In the genomic region with DNA sequence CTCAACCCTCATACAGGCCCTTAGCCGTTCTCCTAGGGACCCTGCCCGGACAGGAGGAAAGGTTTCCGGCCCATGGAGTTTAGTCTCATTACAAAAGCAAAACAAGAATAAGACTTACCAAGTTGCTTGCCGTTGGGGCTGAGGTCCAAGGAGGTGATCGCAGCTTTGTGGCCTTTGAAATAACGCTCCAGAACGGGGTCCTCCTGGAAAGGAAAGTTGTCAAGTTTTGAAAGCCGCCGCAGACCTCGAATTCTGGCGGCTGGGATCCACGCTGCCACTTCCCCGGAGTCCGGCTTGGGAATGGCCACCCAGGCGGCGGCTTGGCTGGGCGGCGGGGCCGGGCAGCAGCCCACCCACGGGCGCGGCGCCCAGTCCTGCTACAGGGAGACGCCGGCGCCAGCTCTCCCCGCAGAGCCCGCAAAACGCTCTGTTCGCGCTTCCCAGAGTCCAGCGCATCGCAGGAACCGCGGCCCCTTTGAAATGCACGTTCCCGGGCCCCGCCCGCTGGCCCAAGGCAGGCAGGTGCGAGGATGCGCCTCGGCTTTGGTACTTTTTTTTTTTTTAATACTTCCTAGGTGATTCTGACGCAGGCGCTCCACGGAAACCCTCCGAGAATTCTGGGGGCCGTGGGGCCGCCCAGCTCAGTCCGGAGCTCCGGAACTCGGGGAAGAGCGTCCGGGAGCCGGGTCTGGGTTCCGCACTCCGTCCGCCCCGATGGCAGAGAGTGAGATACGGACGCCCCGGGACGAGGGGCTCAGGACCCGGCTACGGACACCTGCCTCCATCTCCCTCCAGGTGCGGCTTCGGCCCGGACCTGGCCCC, we compare ENCODE assay signal across 8 cellular contexts. TPM values are rescaled to one million over a fixed set of nuclear protein-coding genes. Genes with fewer than 3 reads are reported as not detected.
DNase-seq lines count a peak whose midpoint lies in the region; ATAC-seq and TF ChIP-seq lines count a peak whose summit lies in the region.

No MANE protein-coding gene starts in this region.

- intact Hi-C loops in heart left ventricle (cut with DNase I) (loop anchor here (2.0 to 10.0 kb wide), 11 partner anchors 38 to 508 kb away; a partner anchor contains a TSS), prostate gland (cut with DNase I) (loop anchor here (2.0 to 10.0 kb wide), 3 partner anchors 63 to 506 kb away; no protein-coding TSS in a partner anchor)

- 0% methylated on average over 14 to 67 of the region's 67 CpGs for WGBS in heart left ventricle, 4 donors
- WGBS in prostate gland = under 1% methylated on average over 64 of the region's 67 CpGs

- H3K27me3 ChIP-seq in BE2C = no peaks in the 10 kb centered on the region
- H3K27me3 ChIP-seq in Peyer's patch = no peaks in the 10 kb centered on the region
- H3K27me3 ChIP-seq in heart left ventricle = no peaks in the 10 kb centered on the region
- H3K27me3 ChIP-seq in prostate gland (replicated peaks; ENCODE audit: insufficient read depth) = no peaks in the 10 kb centered on the region

- ATAC-seq in GM19025 (IDR thresholded peaks at IDR 0.05; ENCODE audit: low read depth, unreplicated experiment) = peak; percentile 15
- ATAC-seq in HG03175 (IDR thresholded peaks at IDR 0.05; ENCODE audit: unreplicated experiment) = peak; percentile 30
- ATAC-seq in heart left ventricle = peak; percentile 7 to 48 (median 33)

- no peaks in the 10 kb centered on the region for H3K27me3 Mint-ChIP-seq in activated naive CD8-positive, alpha-beta T cell treated with anti-CD3 and anti-CD28 coated beads for 36 hours

- TF ChIP-seq POLR2A in Peyer's patch (IDR thresholded peaks at IDR 0.05) (no peak), heart left ventricle (IDR thresholded peaks at IDR 0.05) (no peak), prostate gland (IDR thresholded peaks at IDR 0.05) (no peak)

- H3K27ac ChIP-seq in Peyer's patch (peak overlapping the region; percentile 91 to 96 (median 92)), heart left ventricle (peak overlapping the region; percentile 74 to 95 (median 90)), prostate gland (peak overlapping the region; percentile 86 to 88)

- H3K9me3 Mint-ChIP-seq in activated naive CD8-positive, alpha-beta T cell treated with anti-CD3 and anti-CD28 coated beads for 36 hours = no peaks in the 10 kb centered on the region

- H3K36me3 Mint-ChIP-seq in activated naive CD8-positive, alpha-beta T cell treated with anti-CD3 and anti-CD28 coated beads for 36 hours = peaks cover 27% of the 10 kb centered on the region

- H3K4me3 ChIP-seq in BE2C (ENCODE audit: low read depth, low read length) = peak overlapping the region; percentile 94
- H3K4me3 ChIP-seq in Peyer's patch = peak overlapping the region; percentile 83 to 98 (median 91)
- peak overlapping the region; percentile 68 to 97 (median 92) for H3K4me3 ChIP-seq in heart left ventricle
- peak overlapping the region; percentile 71 to 94 for H3K4me3 ChIP-seq in prostate gland

- H3K36me3 ChIP-seq in BE2C = peaks cover 5% of the 10 kb centered on the region
- no peaks in the 10 kb centered on the region for H3K36me3 ChIP-seq in Peyer's patch
- H3K36me3 ChIP-seq in heart left ventricle = peaks cover 0 to 3% (median 0%) of the 10 kb centered on the region in 9 donors
- no peaks in the 10 kb centered on the region for H3K36me3 ChIP-seq in prostate gland

- H3K9me3 ChIP-seq in BE2C (no peaks in the 10 kb centered on the region), Peyer's patch (no peaks in the 10 kb centered on the region), heart left ventricle (no peaks in the 10 kb centered on the region), prostate gland (no peaks in the 10 kb centered on the region)

- peak overlapping the region; percentile 91 for H3K4me3 Mint-ChIP-seq in activated naive CD8-positive, alpha-beta T cell treated with anti-CD3 and anti-CD28 coated beads for 36 hours

- DNase-seq in BE2C (peak; percentile 57), Peyer's patch (peak; percentile 66 to 85 (median 80)), heart left ventricle (peak; percentile 35 to 77 (median 39)), prostate gland (ENCODE audit: low spot score) (peak; percentile 48), pons (ENCODE audit: low spot score) (no peak)
- peak; percentile 62 for DNase-seq in activated naive CD8-positive, alpha-beta T cell treated with anti-CD3 and anti-CD28 coated beads for 36 hours

- H3K4me1 ChIP-seq in BE2C (no peaks in the 10 kb centered on the region), Peyer's patch (peaks cover 0 to 33% (median 8%) of the 10 kb centered on the region in 4 donors), heart left ventricle (peaks cover 6 to 53% (median 37%) of the 10 kb centered on the region in 12 donors), prostate gland (replicated peaks) (no peaks in the 10 kb centered on the region)

- TF ChIP-seq CTCF in BE2C (IDR thresholded peaks at IDR 0.05; ENCODE audit: low read depth, low read length) (no peak), Peyer's patch (IDR thresholded peaks at IDR 0.05) (peak in 1 of 6 experiments; percentile 2), heart left ventricle (IDR thresholded peaks at IDR 0.05) (peak in 5 of 12 donors; percentile 2 to 17 (median 5)), prostate gland (IDR thresholded peaks at IDR 0.05) (no peak)

- H3K27ac Mint-ChIP-seq in activated naive CD8-positive, alpha-beta T cell treated with anti-CD3 and anti-CD28 coated beads for 36 hours = peak overlapping the region; percentile 93

- peaks cover 38% of the 10 kb centered on the region for H3K4me1 Mint-ChIP-seq in activated naive CD8-positive, alpha-beta T cell treated with anti-CD3 and anti-CD28 coated beads for 36 hours

RNA-seq across cellular contexts. Expression of a gene that starts 0.6 kb away (rescaled TPM):
- polyA plus RNA-seq in BE2C (2012; ENCODE audit: insufficient read depth, insufficient read length, low read depth) = 0.14 TPM
- total RNA-seq in Peyer's patch (10 to 100 TPM; 15.7 to 34.3 (median 26.1) TPM), heart left ventricle (1 to 10 TPM; 1.9 to 5.4 (median 2.5) TPM), prostate gland (1 to 10 TPM; 4.1 to 8.4 TPM)
- 1 to 10 TPM; 5.4 to 5.7 TPM for total RNA-seq in activated naive CD8-positive, alpha-beta T cell treated with anti-CD3 and anti-CD28 coated beads for 36 hours
- 1 to 10 TPM; 1.4 to 1.6 TPM for polyA plus RNA-seq in heart left ventricle

RNA-seq across cellular contexts. Expression of a gene that starts 0.6 kb away (rescaled TPM):
- polyA plus RNA-seq in BE2C (2012; ENCODE audit: insufficient read depth, insufficient read length, low read depth) = 7.4 TPM
- total RNA-seq in Peyer's patch (10 to 100 TPM; 24.3 to 42.9 (median 31.1) TPM), heart left ventricle (10 to 100 TPM in 1 of 9 donors, 1 to 10 TPM in 8; 6.8 to 12.4 (median 8.7) TPM), prostate gland (10 to 100 TPM; 11.1 to 15.8 TPM)
- 10 to 100 TPM; 18.8 to 19.2 TPM for total RNA-seq in activated naive CD8-positive, alpha-beta T cell treated with anti-CD3 and anti-CD28 coated beads for 36 hours
- polyA plus RNA-seq in heart left ventricle = 1 to 10 TPM; 3.3 to 6.7 TPM
